In genomic region chr1:56285554-56286402, GRCh38 we compare ENCODE assay signal across 24 cellular contexts.
A peak's percentile ranks its signal among the peaks of the same experiment; 100 is the strongest.
DNase-seq lines count a peak whose midpoint lies in the region; ATAC-seq, FAIRE-seq and TF ChIP-seq lines count a peak whose summit lies in the region.
"Had no signal": no experiment of that assay in that cellular context is flagged by ENCODE, and none has a peak within 500 bp of the region (broad histone marks: within the 10 kb centered on the region; RNA-seq: fewer than 3 reads in every experiment).

No MANE protein-coding gene starts in this region.

- DNase-seq in Right ventricle myocardium inferior (ENCODE audit: missing footprints), result peak; percentile 11
- DNase-seq in right atrium auricular region (ENCODE audit: low spot score), result no peak
- peak; percentile 69 for DNase-seq in endothelial cell of umbilical vein (ENCODE audit: low read depth, low spot score)
- no peak for DNase-seq in lung (ENCODE audit: low spot score)
- no peak for DNase-seq in stimulated activated naive CD4-positive, alpha-beta T cell (lab: John Stamatoyannopoulos, UW)
- DNase-seq in DMS53 treated with DMSO at 0.1 percent for 48 hours (lab: John Stamatoyannopoulos, UW; ENCODE audit: unreplicated experiment), result no peak
- no peak for DNase-seq in head of caudate nucleus
- no peak for DNase-seq in chondrocyte (ENCODE audit: low spot score)
- DNase-seq: activated gamma-delta T cell; effector memory CD4-positive, alpha-beta T cell; esophagus squamous epithelium; H9; hippocampal formation; NCI-H1436 treated with DMSO at 0.1 percent for 48 hours; NCI-H82; stimulated activated CD4-positive, alpha-beta T cell treated with anti-CD3 and anti-CD28 coated beads, Interleukin-2, amount 100 ng/mL, for 24 hours; stimulated activated naive CD8-positive, alpha-beta T cell treated with anti-CD3 and anti-CD28 coated beads, Interleukin-15, amount 100 ng/mL, for 72 hours; T-helper 17 cell; upper lobe of left lung; WERI-Rb-1 had no signal

- no peaks in the 10 kb centered on the region for H3K27me3 Mint-ChIP-seq in chondrocyte (ENCODE audit: low read depth)
- H3K27me3 Mint-ChIP-seq: stimulated activated naive CD8-positive, alpha-beta T cell treated with anti-CD3 and anti-CD28 coated beads, Interleukin-15, amount 100 ng/mL, for 72 hours had no signal

- no peak overlapping the region for H2AFZ ChIP-seq in endothelial cell of umbilical vein (ENCODE audit: low read depth, low read length)

- FAIRE-seq in endothelial cell of umbilical vein (lab: Jason Lieb, UNC), result no peak
- FAIRE-seq: keratinocyte had no signal

- no peaks in the 10 kb centered on the region for H4K20me1 ChIP-seq in endothelial cell of umbilical vein (replicated peaks; ENCODE audit: control insufficient read depth, extremely low read depth, insufficient read depth, low read length)

- intact Hi-C loops in Right ventricle myocardium inferior (cut with DNase I), result loop anchor here (5.0 to 10.0 kb wide), 2 partner anchors 91 to 127 kb away; no protein-coding TSS in a partner anchor
- intact Hi-C loops in endothelial cell of umbilical vein (cut with micrococcal nuclease), result no loop called here
- intact Hi-C loops in head of caudate nucleus (cut with DNase I), result no loop called here

- dilution Hi-C loops in endothelial cell of umbilical vein (cut with MboI; ENCODE audit: extremely low pct_ligation_motif_present, low sequenced_read_pairs), result no loop called here

- H3K36me3 ChIP-seq in right atrium auricular region (no peaks in the 10 kb centered on the region), endothelial cell of umbilical vein (ENCODE audit: control insufficient read depth in 2 of 2, extremely low read depth in 1 of 2, insufficient read depth in 2 of 2, low read length in 2 of 2) (no peaks in the 10 kb centered on the region), lung (ENCODE audit: control insufficient read depth in 2 of 2, insufficient read depth in 2 of 2, low read length in 2 of 2) (no peaks in the 10 kb centered on the region)
- H3K36me3 ChIP-seq: adrenal gland, esophagus squamous epithelium, sigmoid colon, upper lobe of left lung, WERI-Rb-1 had no signal

- TF ChIP-seq POLR2A in endothelial cell of umbilical vein (IDR thresholded peaks at IDR 0.05; ENCODE audit: low read depth, low read length), result no peak

- H3K4me1 Mint-ChIP-seq in chondrocyte (ENCODE audit: low read depth), result peaks cover 3% of the 10 kb centered on the region
- H3K4me1 Mint-ChIP-seq: stimulated activated naive CD8-positive, alpha-beta T cell treated with anti-CD3 and anti-CD28 coated beads, Interleukin-15, amount 100 ng/mL, for 72 hours; T-helper 17 cell had no signal

- POLR2A ChIA-PET in endothelial cell of umbilical vein (lab: Charles Lee), result no interaction called here

- 64 to 68% methylated on average over 4 of the region's 4 CpGs for WGBS in lung, 2 donors

- peak; percentile 43 for ATAC-seq in Right ventricle myocardium inferior
- peak; percentile 19 for ATAC-seq in lung (ENCODE audit: insufficient read depth, low FRiP score)
- ATAC-seq: stimulated activated naive CD8-positive, alpha-beta T cell treated with anti-CD3 and anti-CD28 coated beads, Interleukin-15, amount 100 ng/mL, for 72 hours; T-helper 17 cell had no signal

- H3K9ac ChIP-seq in endothelial cell of umbilical vein (replicated peaks; ENCODE audit: extremely low read depth, insufficient read depth, low read length), result no peak overlapping the region

- H3K27ac Mint-ChIP-seq in chondrocyte (ENCODE audit: unreplicated experiment), result no peak overlapping the region
- H3K27ac Mint-ChIP-seq: H9; stimulated activated naive CD8-positive, alpha-beta T cell treated with anti-CD3 and anti-CD28 coated beads, Interleukin-15, amount 100 ng/mL, for 72 hours; T-helper 17 cell had no signal

- H3K4me3 ChIP-seq in right atrium auricular region (no peak overlapping the region), endothelial cell of umbilical vein (replicated peaks in 1 of 3; ENCODE audit: insufficient read depth in 1 of 3, low read depth in 1 of 3, low read length in 3 of 3) (no peak overlapping the region), lung (no peak overlapping the region)
- H3K4me3 ChIP-seq: adrenal gland, esophagus squamous epithelium, sigmoid colon, upper lobe of left lung had no signal

- H3K9me3 ChIP-seq in right atrium auricular region (no peaks in the 10 kb centered on the region), endothelial cell of umbilical vein (replicated peaks; ENCODE audit: control insufficient read depth, insufficient read depth, low read length) (no peaks in the 10 kb centered on the region), lung (ENCODE audit: control insufficient read depth in 2 of 2, insufficient read depth in 1 of 2, low read length in 1 of 2) (no peaks in the 10 kb centered on the region)
- H3K9me3 ChIP-seq: adrenal gland, esophagus squamous epithelium, sigmoid colon, upper lobe of left lung had no signal

- H3K9me3 Mint-ChIP-seq in chondrocyte (ENCODE audit: low read depth), result no peaks in the 10 kb centered on the region
- H3K9me3 Mint-ChIP-seq: H9 had no signal

- no peaks in the 10 kb centered on the region for H3K36me3 Mint-ChIP-seq in chondrocyte (ENCODE audit: low read depth)
- H3K36me3 Mint-ChIP-seq: CD14-positive monocyte had no signal

- TF ChIP-seq CTCF in right atrium auricular region (IDR thresholded peaks at IDR 0.05), result no peak
- no peak for TF ChIP-seq CTCF in endothelial cell of umbilical vein (IDR thresholded peaks at IDR 0.05; ENCODE audit: extremely low read depth in 1 of 2, insufficient read depth in 1 of 2, low read depth in 1 of 2, low read length in 2 of 2)
- TF ChIP-seq CTCF in lung (IDR thresholded peaks at IDR 0.05; ENCODE audit: control extremely low read depth, extremely low read depth), result no peak
- TF ChIP-seq CTCF in chondrocyte (IDR thresholded peaks at IDR 0.05), result no peak

- no TSS peak for BruUV-seq in endothelial cell of umbilical vein (replicated peaks; lab: Mats Ljungman, UMichigan)

- CTCF ChIA-PET in endothelial cell of umbilical vein (lab: Charles Lee), result interaction anchor here (0.7 to 1.1 kb wide), 2 partner anchors 10 to 18 kb away, joined by 3 read pairs; no protein-coding TSS in a partner anchor

- no peaks in the 10 kb centered on the region for H3K9me1 ChIP-seq in endothelial cell of umbilical vein (replicated peaks; ENCODE audit: control insufficient read depth, extremely low read depth, insufficient read depth, low read length)

- no peaks in the 10 kb centered on the region for H3K79me2 ChIP-seq in endothelial cell of umbilical vein (ENCODE audit: control insufficient read depth, insufficient read depth, low read length)

- no peak overlapping the region for H3K27ac ChIP-seq in right atrium auricular region
- no peak overlapping the region for H3K27ac ChIP-seq in endothelial cell of umbilical vein (ENCODE audit: insufficient read depth, low read depth, low read length)
- H3K27ac ChIP-seq in lung (ENCODE audit: low read depth in 1 of 2, low read length in 1 of 2), result no peak overlapping the region
- H3K27ac ChIP-seq: esophagus squamous epithelium, sigmoid colon, upper lobe of left lung, WERI-Rb-1 had no signal

- no peaks in the 10 kb centered on the region for H3K27me3 ChIP-seq in right atrium auricular region
- H3K27me3 ChIP-seq in endothelial cell of umbilical vein (ENCODE audit: control insufficient read depth in 2 of 2, insufficient read depth in 2 of 2, low read length in 2 of 2), result no peaks in the 10 kb centered on the region
- H3K27me3 ChIP-seq in lung (ENCODE audit: control insufficient read depth, insufficient read depth), result no peaks in the 10 kb centered on the region
- H3K27me3 ChIP-seq: adrenal gland, esophagus squamous epithelium, sigmoid colon, upper lobe of left lung had no signal

- H3K4me2 ChIP-seq in endothelial cell of umbilical vein (ENCODE audit: insufficient read depth, low read length), result no peak overlapping the region

- H3K4me1 ChIP-seq in right atrium auricular region (peaks cover 0 to 13% of the 10 kb centered on the region in 2 donors), endothelial cell of umbilical vein (ENCODE audit: control insufficient read depth, extremely low read depth, insufficient read depth, low read length) (peaks cover 10% of the 10 kb centered on the region), lung (ENCODE audit: control insufficient read depth in 2 of 2, insufficient read depth in 2 of 2, low read length in 2 of 2) (peaks cover 0 to 6% of the 10 kb centered on the region in 2 donors)
- H3K4me1 ChIP-seq: adrenal gland, esophagus squamous epithelium, upper lobe of left lung had no signal

- H3K4me3 Mint-ChIP-seq in chondrocyte (ENCODE audit: unreplicated experiment), result no peak overlapping the region
- H3K4me3 Mint-ChIP-seq: CD14-positive monocyte; H9; stimulated activated naive CD8-positive, alpha-beta T cell treated with anti-CD3 and anti-CD28 coated beads, Interleukin-15, amount 100 ng/mL, for 72 hours; T-helper 17 cell had no signal

TF ChIP-seq in endothelial cell of umbilical vein, 7 proteins besides CTCF, POLR2A, EP300 and RAD21:
- TF ChIP-seq POLR2AphosphoS5 (IDR thresholded peaks at IDR 0.05; ENCODE audit: insufficient read depth, low read depth, low read length) (no peak), MYC (IDR thresholded peaks at IDR 0.05; ENCODE audit: low read depth, low read length) (no peak), JUN (IDR thresholded peaks at IDR 0.05; ENCODE audit: borderline replicate concordance, insufficient read depth, insufficient read length, low read depth) (no peak), GATA2 (IDR thresholded peaks at IDR 0.05; ENCODE audit: insufficient read depth, insufficient read length, low read depth, low read length) (no peak), EZH2 (IDR thresholded peaks at IDR 0.05; ENCODE audit: borderline replicate concordance, low read depth, low read length, severe bottlenecking) (no peak), MAX (IDR thresholded peaks at IDR 0.05; ENCODE audit: insufficient read depth, insufficient read length) (no peak), FOS (IDR thresholded peaks at IDR 0.05; ENCODE audit: borderline replicate concordance, insufficient read depth, low read length) (no peak)

Comparison
In these comparisons a context has a peak if more than half of its experiments do, and no peak if none do; other contexts are left out.
1. DNase-seq: peak in Right ventricle myocardium inferior (single experiment) and endothelial cell of umbilical vein (single experiment); none in right atrium auricular region (single experiment), lung (single experiment), stimulated activated naive CD4-positive, alpha-beta T cell (0 of 6), DMS53 treated with DMSO at 0.1 percent for 48 hours (single experiment), head of caudate nucleus (0 of 42) and chondrocyte (single experiment).